8 cellular contexts compared by ENCODE assay signal in genomic region chr2:25664531-25665307, GRCh38. TPM values are rescaled to one million over a fixed set of nuclear protein-coding genes. Genes with fewer than 3 reads are reported as not detected.
DNase-seq lines count a peak whose midpoint lies in the region; ATAC-seq and TF ChIP-seq lines count a peak whose summit lies in the region.

No MANE protein-coding gene starts in this region.

- no peaks in the 10 kb centered on the region for H3K9me3 Mint-ChIP-seq in activated naive CD8-positive, alpha-beta T cell treated with anti-CD3 and anti-CD28 coated beads, Interleukin-2, amount 50 U/mL, for 24 hours

- H3K27me3 Mint-ChIP-seq in activated naive CD8-positive, alpha-beta T cell treated with anti-CD3 and anti-CD28 coated beads, Interleukin-2, amount 50 U/mL, for 24 hours = no peaks in the 10 kb centered on the region

- peaks cover 16% of the 10 kb centered on the region for H3K4me1 Mint-ChIP-seq in activated naive CD8-positive, alpha-beta T cell treated with anti-CD3 and anti-CD28 coated beads, Interleukin-2, amount 50 U/mL, for 24 hours

- no peaks in the 10 kb centered on the region for H3K27me3 ChIP-seq in right atrium auricular region

- H3K4me3 ChIP-seq in right atrium auricular region = no peak overlapping the region

- H3K27ac ChIP-seq in right atrium auricular region = no peak overlapping the region

- DNase-seq in activated naive CD4-positive, alpha-beta T cell treated with Interleukin-2 at 50 U/mL for 16 hours = peak; percentile 4
- no peak for DNase-seq in activated naive CD4-positive, alpha-beta T cell (lab: John Stamatoyannopoulos, UW)
- peak; percentile 6 for DNase-seq in NCI-H1105 (lab: John Stamatoyannopoulos, UW)
- DNase-seq in activated naive CD8-positive, alpha-beta T cell treated with anti-CD3 and anti-CD28 coated beads, Interleukin-2, amount 50 U/mL, for 24 hours = peak; percentile 34
- peak; percentile 71 for DNase-seq in right atrium auricular region (ENCODE audit: low spot score)
- DNase-seq in retina = peak; percentile 24

- H3K27ac Mint-ChIP-seq in activated naive CD8-positive, alpha-beta T cell treated with anti-CD3 and anti-CD28 coated beads, Interleukin-2, amount 50 U/mL, for 24 hours = no peak overlapping the region

- H3K36me3 ChIP-seq in right atrium auricular region = no peaks in the 10 kb centered on the region

- peaks cover 0 to 4% of the 10 kb centered on the region in 2 donors for H3K4me1 ChIP-seq in right atrium auricular region

- ATAC-seq in activated naive CD8-positive, alpha-beta T cell treated with anti-CD3 and anti-CD28 coated beads, Interleukin-2, amount 50 U/mL, for 24 hours = peak; percentile 52
- no peak for ATAC-seq in HG02678 (IDR thresholded peaks at IDR 0.05; ENCODE audit: unreplicated experiment)
- no peak for ATAC-seq in GM21390 (IDR thresholded peaks at IDR 0.05; ENCODE audit: unreplicated experiment)

- H3K36me3 Mint-ChIP-seq in activated naive CD8-positive, alpha-beta T cell treated with anti-CD3 and anti-CD28 coated beads, Interleukin-2, amount 50 U/mL, for 24 hours (ENCODE audit: low read depth) = no peaks in the 10 kb centered on the region

- peak; percentile 47 to 75 for TF ChIP-seq CTCF in right atrium auricular region (IDR thresholded peaks at IDR 0.05)

- H3K4me3 Mint-ChIP-seq in activated naive CD8-positive, alpha-beta T cell treated with anti-CD3 and anti-CD28 coated beads, Interleukin-2, amount 50 U/mL, for 24 hours = no peak overlapping the region

- H3K9me3 ChIP-seq in right atrium auricular region = no peaks in the 10 kb centered on the region

RNA-seq across cellular contexts. Expression of gene DTNB, which starts 8.7 kb away (rescaled TPM):
- total RNA-seq in right atrium auricular region = 1 to 10 TPM; 4.3 to 4.4 TPM

Comparison
In these comparisons a context has a peak if more than half of its experiments do, and no peak if none do; other contexts are left out.
1. DNase-seq: peak in activated naive CD4-positive, alpha-beta T cell treated with Interleukin-2 at 50 U/mL for 16 hours (single experiment), NCI-H1105 (single experiment), activated naive CD8-positive, alpha-beta T cell treated with anti-CD3 and anti-CD28 coated beads, Interleukin-2, amount 50 U/mL, for 24 hours (single experiment), right atrium auricular region (single experiment) and retina (single experiment); none in activated naive CD4-positive, alpha-beta T cell (0 of 4).